25 cellular contexts compared by ENCODE assay signal in the genomic region with DNA sequence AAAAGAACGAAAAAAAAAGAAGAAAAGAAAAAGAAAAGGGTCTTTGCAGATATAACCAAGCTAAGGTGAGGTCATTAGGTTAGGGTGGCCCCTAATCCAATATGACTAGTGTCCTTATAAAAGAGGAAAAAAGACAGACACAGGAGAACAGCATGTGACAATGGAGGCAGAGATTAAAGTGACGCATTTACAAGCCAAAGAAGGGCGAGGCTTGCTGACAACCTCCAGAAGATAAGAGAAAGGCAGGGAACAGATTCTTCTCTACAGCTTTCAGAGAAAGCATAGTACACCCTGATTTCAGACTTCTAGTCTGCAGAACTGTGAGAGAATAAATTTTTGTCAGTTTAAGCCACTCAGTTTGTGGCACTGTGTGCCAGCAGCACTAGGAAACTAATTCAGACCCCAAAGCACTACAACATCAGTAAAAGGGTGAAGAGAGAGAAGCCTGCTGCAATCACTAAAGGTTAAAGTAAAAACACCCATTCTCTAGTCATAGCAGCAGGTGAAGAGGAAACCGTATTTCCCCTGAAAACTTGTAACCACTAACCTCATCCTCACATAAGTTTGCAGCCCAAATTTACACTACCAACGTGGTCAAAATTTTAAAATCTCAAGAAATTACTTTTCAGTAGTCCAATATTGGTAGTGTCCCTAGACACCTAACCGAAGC. TPM values are rescaled to one million over a fixed set of nuclear protein-coding genes. Genes with fewer than 3 reads are reported as not detected.
DNase-seq lines count a peak whose midpoint lies in the region; ATAC-seq and TF ChIP-seq lines count a peak whose summit lies in the region.
"Had no signal": no experiment of that assay in that cellular context is flagged by ENCODE, and none has a peak within 500 bp of the region (broad histone marks: within the 10 kb centered on the region; RNA-seq: fewer than 3 reads in every experiment).

No MANE protein-coding gene starts in this region.

- no peaks in the 10 kb centered on the region for H3K9me3 ChIP-seq in CD4-positive, alpha-beta T cell (ENCODE audit: control insufficient read depth, low read length)
- no peaks in the 10 kb centered on the region for H3K9me3 ChIP-seq in Peyer's patch
- H3K9me3 ChIP-seq: A549, SJSA1, vagina had no signal

- peaks cover 10% of the 10 kb centered on the region for H3K4me1 Mint-ChIP-seq in activated CD4-positive, alpha-beta memory T cell treated with anti-CD3 and anti-CD28 coated beads, Interleukin-2, amount 10 ng/mL, durations not matched to agents 7 days and 5 days
- H3K4me1 Mint-ChIP-seq in activated CD4-positive, alpha-beta memory T cell treated with anti-CD3 and anti-CD28 coated beads for 36 hours (ENCODE audit: low read depth), result no peaks in the 10 kb centered on the region
- peaks cover 10% of the 10 kb centered on the region for H3K4me1 Mint-ChIP-seq in CD4-positive, alpha-beta T cell (ENCODE audit: low read depth)
- H3K4me1 Mint-ChIP-seq: B cell had no signal

- no peaks in the 10 kb centered on the region for H3K36me3 ChIP-seq in Peyer's patch
- H3K36me3 ChIP-seq: SJSA1, vagina had no signal

- no peak for TF ChIP-seq CTCF in CD4-positive, alpha-beta T cell (IDR thresholded peaks at IDR 0.05)
- TF ChIP-seq CTCF in Peyer's patch (IDR thresholded peaks at IDR 0.05), result no peak

- no peaks in the 10 kb centered on the region for H3K36me3 Mint-ChIP-seq in activated CD4-positive, alpha-beta memory T cell treated with anti-CD3 and anti-CD28 coated beads, Interleukin-2, amount 10 ng/mL, durations not matched to agents 7 days and 5 days (ENCODE audit: low read depth)
- H3K36me3 Mint-ChIP-seq in activated CD4-positive, alpha-beta memory T cell treated with anti-CD3 and anti-CD28 coated beads for 36 hours, result no peaks in the 10 kb centered on the region
- no peaks in the 10 kb centered on the region for H3K36me3 Mint-ChIP-seq in CD4-positive, alpha-beta T cell (ENCODE audit: low read depth)

- peaks cover 0 to 8% (median 0%) of the 10 kb centered on the region in 4 donors for H3K4me1 ChIP-seq in Peyer's patch
- H3K4me1 ChIP-seq: A549, SJSA1, vagina had no signal

- H3K9me3 Mint-ChIP-seq in activated CD4-positive, alpha-beta memory T cell treated with anti-CD3 and anti-CD28 coated beads, Interleukin-2, amount 10 ng/mL, durations not matched to agents 7 days and 5 days, result no peaks in the 10 kb centered on the region
- no peaks in the 10 kb centered on the region for H3K9me3 Mint-ChIP-seq in activated CD4-positive, alpha-beta memory T cell treated with anti-CD3 and anti-CD28 coated beads for 36 hours
- no peaks in the 10 kb centered on the region for H3K9me3 Mint-ChIP-seq in CD4-positive, alpha-beta T cell
- H3K9me3 Mint-ChIP-seq: activated T-cell treated with anti-CD3 and anti-CD28 coated beads, Interleukin-2, amount 50 U/mL, for 24 hours had no signal

- CTCF ChIA-PET in activated CD4-positive, alpha-beta memory T cell treated with anti-CD3 and anti-CD28 coated beads, Interleukin-2, amount 10 ng/mL, durations not matched to agents 7 days and 5 days (lab: Charles Lee), result no interaction called here
- CTCF ChIA-PET in activated CD4-positive, alpha-beta memory T cell treated with anti-CD3 and anti-CD28 coated beads for 36 hours (lab: Charles Lee), result no interaction called here
- CTCF ChIA-PET in CD4-positive, alpha-beta T cell (lab: Charles Lee), result no interaction called here

- no peaks in the 10 kb centered on the region for H3K27me3 ChIP-seq in CD4-positive, alpha-beta T cell (ENCODE audit: control insufficient read depth, insufficient read depth, low read length)
- H3K27me3 ChIP-seq in Peyer's patch, result no peaks in the 10 kb centered on the region
- H3K27me3 ChIP-seq: SJSA1, vagina had no signal

- peak overlapping the region; percentile 50 for H3K27ac Mint-ChIP-seq in activated CD4-positive, alpha-beta memory T cell treated with anti-CD3 and anti-CD28 coated beads, Interleukin-2, amount 10 ng/mL, durations not matched to agents 7 days and 5 days
- H3K27ac Mint-ChIP-seq in activated CD4-positive, alpha-beta memory T cell treated with anti-CD3 and anti-CD28 coated beads for 36 hours, result no peak overlapping the region
- H3K27ac Mint-ChIP-seq in CD4-positive, alpha-beta T cell, result peak overlapping the region; percentile 81
- H3K27ac Mint-ChIP-seq: activated T-cell treated with anti-CD3 and anti-CD28 coated beads, Interleukin-2, amount 50 U/mL, for 24 hours; B cell had no signal

- no peak for TF ChIP-seq POLR2A in Peyer's patch (IDR thresholded peaks at IDR 0.05)

- no peak overlapping the region for H3K4me3 Mint-ChIP-seq in activated CD4-positive, alpha-beta memory T cell treated with anti-CD3 and anti-CD28 coated beads, Interleukin-2, amount 10 ng/mL, durations not matched to agents 7 days and 5 days
- no peak overlapping the region for H3K4me3 Mint-ChIP-seq in activated CD4-positive, alpha-beta memory T cell treated with anti-CD3 and anti-CD28 coated beads for 36 hours
- H3K4me3 Mint-ChIP-seq in CD4-positive, alpha-beta T cell, result no peak overlapping the region
- H3K4me3 Mint-ChIP-seq: activated T-cell treated with anti-CD3 and anti-CD28 coated beads, Interleukin-2, amount 50 U/mL, for 24 hours; B cell had no signal

- peaks cover 10% of the 10 kb centered on the region for H3K27me3 Mint-ChIP-seq in activated CD4-positive, alpha-beta memory T cell treated with anti-CD3 and anti-CD28 coated beads, Interleukin-2, amount 10 ng/mL, durations not matched to agents 7 days and 5 days
- peaks cover 2% of the 10 kb centered on the region for H3K27me3 Mint-ChIP-seq in activated CD4-positive, alpha-beta memory T cell treated with anti-CD3 and anti-CD28 coated beads for 36 hours
- no peaks in the 10 kb centered on the region for H3K27me3 Mint-ChIP-seq in CD4-positive, alpha-beta T cell
- H3K27me3 Mint-ChIP-seq: activated T-cell treated with anti-CD3 and anti-CD28 coated beads, Interleukin-2, amount 50 U/mL, for 24 hours had no signal

- intact Hi-C loops in activated CD4-positive, alpha-beta memory T cell treated with anti-CD3 and anti-CD28 coated beads for 36 hours (cut with micrococcal nuclease), result no loop called here
- intact Hi-C loops in CD4-positive, alpha-beta T cell (cut with DNase I, micrococcal nuclease), result no loop called here

- no peak for DNase-seq in activated CD4-positive, alpha-beta memory T cell treated with anti-CD3 and anti-CD28 coated beads, Interleukin-2, amount 10 ng/mL, durations not matched to agents 7 days and 5 days
- no peak for DNase-seq in activated CD4-positive, alpha-beta memory T cell treated with anti-CD3 and anti-CD28 coated beads for 36 hours
- no peak for DNase-seq in CD4-positive, alpha-beta T cell
- DNase-seq in Peyer's patch, result peak in 1 of 3 donors; percentile 63
- DNase-seq in islet precursor cell, result peak; percentile 36
- DNase-seq in DMS53 treated with DMSO at 0.1 percent for 48 hours (lab: John Stamatoyannopoulos, UW; ENCODE audit: unreplicated experiment), result no peak
- DNase-seq: activated CD4-positive, alpha-beta T cell treated with anti-CD3 and anti-CD28 coated beads, Interleukin-2, amount 50 U/mL, for 48 hours; activated T-cell treated with anti-CD3 and anti-CD28 coated beads, Interleukin-2, amount 50 U/mL, for 24 hours; COR-L47; DND-41; Karpas-422; kidney glomerular epithelial cell; NCI-H187; NCI-H2171 treated with DMSO at 0.1 percent for 48 hours; NCI-H524 treated with DMSO at 0.1 percent for 48 hours; stimulated activated CD4-positive, alpha-beta T cell treated with anti-CD3 and anti-CD28 coated beads, Interleukin-1b, Interleukin-23, amount 100 ng/mL, for 48 hours had no signal

- ATAC-seq in CD4-positive, alpha-beta T cell (ENCODE audit: poor library complexity), result peak; percentile 66
- ATAC-seq in HG02798 (IDR thresholded peaks at IDR 0.05; ENCODE audit: poor library complexity, unreplicated experiment), result no peak
- ATAC-seq in HG03196 (IDR thresholded peaks at IDR 0.05; ENCODE audit: unreplicated experiment), result no peak
- ATAC-seq: A549, GM12878, Panc1 had no signal

- no peak overlapping the region for H3K27ac ChIP-seq in CD4-positive, alpha-beta T cell (ENCODE audit: low read depth, low read length)
- H3K27ac ChIP-seq in Peyer's patch, result peak overlapping the region in 3 of 4 donors; percentile 19 to 80 (median 78)
- H3K27ac ChIP-seq: A549, SJSA1, skin epidermis, vagina had no signal

- peak overlapping the region in 1 of 4 donors; percentile 6 for H3K4me3 ChIP-seq in Peyer's patch
- H3K4me3 ChIP-seq: A549, GM12878, SJSA1, skin epidermis, vagina had no signal

- POLR2A ChIA-PET in activated CD4-positive, alpha-beta memory T cell treated with anti-CD3 and anti-CD28 coated beads, Interleukin-2, amount 10 ng/mL, durations not matched to agents 7 days and 5 days (lab: Charles Lee), result interaction anchor here (1.4 kb wide), 1 partner anchor 123 kb away, joined by 4 read pairs; no protein-coding TSS in a partner anchor
- POLR2A ChIA-PET in activated CD4-positive, alpha-beta memory T cell treated with anti-CD3 and anti-CD28 coated beads for 36 hours (lab: Charles Lee), result no interaction called here
- POLR2A ChIA-PET in CD4-positive, alpha-beta T cell (lab: Charles Lee), result interaction anchor here (0.7 to 1.7 kb wide), 2 partner anchors 17 to 121 kb away, joined by 3 to 11 read pairs; partner anchors contain the start of gene KDM3A

RNA-seq across cellular contexts. Expression of gene REEP1, which starts 17.6 kb away (rescaled TPM):
- total RNA-seq in activated CD4-positive, alpha-beta memory T cell treated with anti-CD3 and anti-CD28 coated beads, Interleukin-2, amount 10 ng/mL, durations not matched to agents 7 days and 5 days, result not detected
- total RNA-seq in activated CD4-positive, alpha-beta memory T cell treated with anti-CD3 and anti-CD28 coated beads for 36 hours, result under 1 TPM; 0.07 to 0.15 TPM
- not detected for total RNA-seq in CD4-positive, alpha-beta T cell
- total RNA-seq in Peyer's patch, result 10 to 100 TPM in 1 of 4 donors, 1 to 10 TPM in 3; 1.7 to 12.0 (median 3.6) TPM
- total RNA-seq: B cell had no signal
